ENCODE assay signal across 19 cellular contexts in genomic region chr2:238441262-238442114, GRCh38. TPM values are rescaled to one million over a fixed set of nuclear protein-coding genes. Genes with fewer than 3 reads are reported as not detected.
A peak's percentile ranks its signal among the peaks of the same experiment; 100 is the strongest.
DNase-seq lines count a peak whose midpoint lies in the region; ATAC-seq and TF ChIP-seq lines count a peak whose summit lies in the region.
"Had no signal": no experiment of that assay in that cellular context is flagged by ENCODE, and none has a peak within 500 bp of the region (broad histone marks: within the 10 kb centered on the region; RNA-seq: fewer than 3 reads in every experiment).

No MANE protein-coding gene starts in this region.

- no peak overlapping the region for H3K4me2 ChIP-seq in mesenchymal stem cell (ENCODE audit: low read length, poor library complexity, severe bottlenecking)

- intact Hi-C loops in CD8-positive, alpha-beta T cell (cut with DNase I, micrococcal nuclease): no loop called here

- H2BK120ac ChIP-seq in mesenchymal stem cell (ENCODE audit: low read depth, low read length): no peak overlapping the region

- H3K27ac ChIP-seq in CD8-positive, alpha-beta T cell (ENCODE audit: low read depth, low read length): no peak overlapping the region
- no peak overlapping the region for H3K27ac ChIP-seq in mesenchymal stem cell (ENCODE audit: low read length, poor library complexity, severe bottlenecking)
- H3K27ac ChIP-seq: ascending aorta, vagina had no signal

- no peaks in the 10 kb centered on the region for H3K9me3 ChIP-seq in CD8-positive, alpha-beta T cell (ENCODE audit: low read length)
- H3K9me3 ChIP-seq in mesenchymal stem cell (ENCODE audit: control insufficient read depth, low read length): no peaks in the 10 kb centered on the region
- H3K9me3 ChIP-seq: ascending aorta, vagina had no signal

- no peak overlapping the region for H3K4ac ChIP-seq in mesenchymal stem cell (ENCODE audit: low read depth in 1 of 2, low read length in 2 of 2)

- H2AFZ ChIP-seq in mesenchymal stem cell (ENCODE audit: low read depth, low read length): no peak overlapping the region

- peaks cover 22% of the 10 kb centered on the region for H3K4me1 ChIP-seq in CD8-positive, alpha-beta T cell (ENCODE audit: insufficient read depth, low read length)
- peaks cover 17% of the 10 kb centered on the region for H3K4me1 ChIP-seq in mesenchymal stem cell (ENCODE audit: control insufficient read depth, insufficient read depth, low read depth, low read length)

- H3K4me3 ChIP-seq in CD8-positive, alpha-beta T cell (ENCODE audit: low read depth, low read length): no peak overlapping the region
- H3K4me3 ChIP-seq in LNCaP clone FGC (ENCODE audit: low read depth, low read length) (no peak overlapping the region), mesenchymal stem cell (ENCODE audit: insufficient read depth in 1 of 2, low read depth in 1 of 2, low read length in 2 of 2) (no peak overlapping the region)
- H3K4me3 ChIP-seq: ascending aorta, vagina had no signal

- TF ChIP-seq CTCF in CD8-positive, alpha-beta T cell (IDR thresholded peaks at IDR 0.05): no peak
- TF ChIP-seq CTCF in LNCaP clone FGC (IDR thresholded peaks at IDR 0.05; ENCODE audit: control insufficient read depth, extremely low read depth, insufficient read depth) (no peak), chondrocyte (IDR thresholded peaks at IDR 0.05) (no peak)

- WGBS in mesenchymal stem cell: 72% methylated on average over 17 of the region's 17 CpGs

- H2AK5ac ChIP-seq in mesenchymal stem cell (ENCODE audit: low read length, severe bottlenecking): no peak overlapping the region

- H3K18ac ChIP-seq in mesenchymal stem cell (ENCODE audit: low read depth in 1 of 2, low read length in 2 of 2): no peak overlapping the region

- POLR2A ChIA-PET in CD8-positive, alpha-beta T cell (lab: Charles Lee): no interaction called here

- H2BK5ac ChIP-seq in mesenchymal stem cell (ENCODE audit: low read depth, low read length, poor library complexity, severe bottlenecking): no peak overlapping the region

- no peak overlapping the region for H4K8ac ChIP-seq in mesenchymal stem cell (ENCODE audit: low read length)

- H3K4me1 Mint-ChIP-seq in CD8-positive, alpha-beta T cell (ENCODE audit: low read depth): peaks cover 64% of the 10 kb centered on the region
- H3K4me1 Mint-ChIP-seq in chondrocyte (ENCODE audit: low read depth): peaks cover 42% of the 10 kb centered on the region

- no peak overlapping the region for H4K91ac ChIP-seq in mesenchymal stem cell (ENCODE audit: low read length)

- H3K27ac Mint-ChIP-seq in CD8-positive, alpha-beta T cell: peak overlapping the region; percentile 25
- peak overlapping the region; percentile 54 for H3K27ac Mint-ChIP-seq in chondrocyte (ENCODE audit: unreplicated experiment)
- H3K27ac Mint-ChIP-seq: activated CD4-positive, alpha-beta T cell treated with anti-CD3 and anti-CD28 coated beads, Interleukin-2, amount 10 ng/mL, durations not matched to agents 24 days and 14 days; stimulated activated naive B cell treated with anti-CD40 and anti-IgM and Interleukin-4, amounts not matched to agents 10 μg/mL and 1 μg/mL and 100 μg/mL, for 72 hours; T-helper 2 cell treated with Interferon-gamma antibody and Interleukin-4, amounts not matched to agents 5 μg/mL and 100 μg/mL, for 36 hours had no signal

- ATAC-seq in CD8-positive, alpha-beta T cell: no peak
- no peak for ATAC-seq in GM21717 (IDR thresholded peaks at IDR 0.05; ENCODE audit: unreplicated experiment)
- ATAC-seq in GM21825 (IDR thresholded peaks at IDR 0.05; ENCODE audit: unreplicated experiment): no peak
- ATAC-seq: sciatic nerve; stimulated activated naive B cell treated with anti-CD40 and anti-IgM and Interleukin-4, amounts not matched to agents 10 μg/mL and 1 μg/mL and 100 μg/mL, for 72 hours had no signal

- H2BK15ac ChIP-seq in mesenchymal stem cell (ENCODE audit: low read depth, poor library complexity, severe bottlenecking): no peak overlapping the region

- no peak for DNase-seq in CD8-positive, alpha-beta T cell
- DNase-seq in LNCaP clone FGC (ENCODE audit: low read depth) (peak; percentile 26), chondrocyte (ENCODE audit: low spot score) (no peak), mesenchymal stem cell (peak; percentile 28), cerebellar nuclear complex (lab: John Stamatoyannopoulos, UW) (no peak), NCI-H1417 treated with DMSO at 0.1 percent for 48 hours (lab: John Stamatoyannopoulos, UW) (no peak)
- DNase-seq: activated CD4-positive, alpha-beta T cell treated with anti-CD3 and anti-CD28 coated beads, Interleukin-2, amount 10 ng/mL, durations not matched to agents 24 days and 14 days; C1 segment of cervical spinal cord; kidney; NCI-H1436 treated with DMSO at 0.1 percent for 48 hours; NCI-H526; stimulated activated CD4-positive, alpha-beta T cell treated with anti-CD3 and anti-CD28 coated beads, Interleukin-4, amount 100 ng/mL, for 4 hours; stimulated activated naive B cell treated with anti-CD40 and anti-IgM and Interleukin-4, amounts not matched to agents 10 μg/mL and 1 μg/mL and 100 μg/mL, for 72 hours had no signal

- no peaks in the 10 kb centered on the region for H3K9me3 Mint-ChIP-seq in CD8-positive, alpha-beta T cell
- H3K9me3 Mint-ChIP-seq in chondrocyte (ENCODE audit: low read depth): no peaks in the 10 kb centered on the region
- H3K9me3 Mint-ChIP-seq: activated CD4-positive, alpha-beta T cell treated with anti-CD3 and anti-CD28 coated beads, Interleukin-2, amount 10 ng/mL, durations not matched to agents 24 days and 14 days; stimulated activated naive B cell treated with anti-CD40 and anti-IgM and Interleukin-4, amounts not matched to agents 10 μg/mL and 1 μg/mL and 100 μg/mL, for 72 hours; T-helper 2 cell treated with Interferon-gamma antibody and Interleukin-4, amounts not matched to agents 5 μg/mL and 100 μg/mL, for 36 hours had no signal

- H3K27me3 ChIP-seq in CD8-positive, alpha-beta T cell (ENCODE audit: insufficient read depth, low read length): no peaks in the 10 kb centered on the region
- H3K27me3 ChIP-seq in mesenchymal stem cell (ENCODE audit: control insufficient read depth in 1 of 2, insufficient read depth in 1 of 2, low read length in 2 of 2): no peaks in the 10 kb centered on the region
- H3K27me3 ChIP-seq: ascending aorta, vagina had no signal

- no peaks in the 10 kb centered on the region for H3K27me3 Mint-ChIP-seq in CD8-positive, alpha-beta T cell (ENCODE audit: low read depth)
- no peaks in the 10 kb centered on the region for H3K27me3 Mint-ChIP-seq in chondrocyte (ENCODE audit: low read depth)
- H3K27me3 Mint-ChIP-seq: activated CD4-positive, alpha-beta T cell treated with anti-CD3 and anti-CD28 coated beads, Interleukin-2, amount 10 ng/mL, durations not matched to agents 24 days and 14 days; stimulated activated naive B cell treated with anti-CD40 and anti-IgM and Interleukin-4, amounts not matched to agents 10 μg/mL and 1 μg/mL and 100 μg/mL, for 72 hours had no signal

- no peak overlapping the region for H3K23ac ChIP-seq in mesenchymal stem cell (ENCODE audit: low read length in 2 of 2)

- no peak overlapping the region for H3K4me3 Mint-ChIP-seq in CD8-positive, alpha-beta T cell
- H3K4me3 Mint-ChIP-seq in chondrocyte (ENCODE audit: unreplicated experiment): no peak overlapping the region
- H3K4me3 Mint-ChIP-seq: activated CD4-positive, alpha-beta T cell treated with anti-CD3 and anti-CD28 coated beads, Interleukin-2, amount 10 ng/mL, durations not matched to agents 24 days and 14 days; stimulated activated naive B cell treated with anti-CD40 and anti-IgM and Interleukin-4, amounts not matched to agents 10 μg/mL and 1 μg/mL and 100 μg/mL, for 72 hours; T-helper 2 cell treated with Interferon-gamma antibody and Interleukin-4, amounts not matched to agents 5 μg/mL and 100 μg/mL, for 36 hours had no signal

- no peak overlapping the region for H2BK12ac ChIP-seq in mesenchymal stem cell (ENCODE audit: low read length in 2 of 2)

- H3K9ac ChIP-seq in mesenchymal stem cell (ENCODE audit: low read length): peak overlapping the region; percentile 46

- peaks cover 34% of the 10 kb centered on the region for H3K79me1 ChIP-seq in mesenchymal stem cell (replicated peaks; ENCODE audit: low read length, poor library complexity, severe bottlenecking)

- peaks cover 36% of the 10 kb centered on the region for H3K36me3 ChIP-seq in CD8-positive, alpha-beta T cell (ENCODE audit: insufficient read depth, low read length)
- H3K36me3 ChIP-seq in mesenchymal stem cell (ENCODE audit: control insufficient read depth in 1 of 2, insufficient read depth in 2 of 2, low read depth in 1 of 2, low read length in 2 of 2): peaks cover 33 to 52% of the 10 kb centered on the region in 2 experiments

- H3K14ac ChIP-seq in mesenchymal stem cell (ENCODE audit: low read length in 2 of 2): peak overlapping the region in 1 of 2 experiments; percentile 19

- H3K36me3 Mint-ChIP-seq in CD8-positive, alpha-beta T cell: peaks cover 83% of the 10 kb centered on the region
- peaks cover 31% of the 10 kb centered on the region for H3K36me3 Mint-ChIP-seq in chondrocyte (ENCODE audit: low read depth)

- CTCF ChIA-PET in CD8-positive, alpha-beta T cell (lab: Charles Lee): interaction anchor here (1.8 kb wide), 1 partner anchor 71 kb away, joined by 7 read pairs; no protein-coding TSS in a partner anchor

RNA-seq across cellular contexts. Expression of gene ASB1, which starts 14.8 kb away (rescaled TPM):
- total RNA-seq in CD8-positive, alpha-beta T cell: 10 to 100 TPM; 16.3 to 25.3 TPM
- total RNA-seq in chondrocyte: 31.0 to 37.9 TPM (median 34.5 TPM) in 3 replicates
- polyA plus RNA-seq in mesenchymal stem cell (2013, experiment 1 of 2): 23.1 TPM
- 25.2 TPM for polyA plus RNA-seq in mesenchymal stem cell (2013, experiment 2 of 2)

Comparison
In these comparisons a context has a peak if more than half of its experiments do, and no peak if none do; other contexts are left out.
1. DNase-seq: peak in LNCaP clone FGC (single experiment) and mesenchymal stem cell (single experiment); none in CD8-positive, alpha-beta T cell (0 of 7), chondrocyte (single experiment), cerebellar nuclear complex (0 of 2) and NCI-H1417 treated with DMSO at 0.1 percent for 48 hours (single experiment).